3 cellular contexts compared by ENCODE assay signal in genomic region chr20:1060985-1061384, GRCh38.
A peak's percentile ranks its signal among the peaks of the same experiment; 100 is the strongest.
TF ChIP-seq lines count a peak whose summit lies in the region.

No MANE protein-coding gene starts in this region.

TF ChIP-seq in IMR-90, 13 proteins besides CTCF, POLR2A, EP300 and RAD21:
- TF ChIP-seq RFX5 (IDR thresholded peaks at IDR 0.05; ENCODE audit: low read depth, low read length), result no peak
- TF ChIP-seq NFE2L2 (IDR thresholded peaks at IDR 0.05; ENCODE audit: low read depth, low read length), result peak; percentile 59
- no peak for TF ChIP-seq MAFK (IDR thresholded peaks at IDR 0.05; ENCODE audit: low read depth, low read length)
- no peak for TF ChIP-seq BHLHE40 (IDR thresholded peaks at IDR 0.05; ENCODE audit: low read depth, low read length)

TF ChIP-seq in HepG2, 621 proteins besides CTCF, POLR2A, EP300 and RAD21 (continues in another document):
- no peak for TF ChIP-seq CENPT (CRISPR knock-in tag; IDR thresholded peaks at IDR 0.05; ENCODE audit: low read depth)
- no peak for TF ChIP-seq HNRNPK (IDR thresholded peaks at IDR 0.05; ENCODE audit: low read depth, low read length, poor library complexity, severe bottlenecking)
- TF ChIP-seq, protein P1, sequence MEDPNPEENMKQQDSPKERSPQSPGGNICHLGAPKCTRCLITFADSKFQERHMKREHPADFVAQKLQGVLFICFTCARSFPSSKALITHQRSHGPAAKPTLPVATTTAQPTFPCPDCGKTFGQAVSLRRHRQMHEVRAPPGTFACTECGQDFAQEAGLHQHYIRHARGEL (CRISPR knock-in tag; IDR thresholded peaks at IDR 0.05), result no peak
- no peak for TF ChIP-seq ISX (CRISPR knock-in tag; conservative IDR thresholded peaks at IDR 0.05)
- no peak for TF ChIP-seq TP53 (CRISPR knock-in tag; conservative IDR thresholded peaks at IDR 0.05)
- TF ChIP-seq GLI4 (CRISPR knock-in tag; IDR thresholded peaks at IDR 0.05; ENCODE audit: borderline replicate concordance), result no peak
- peak; percentile 94 for TF ChIP-seq NFE2L2 (IDR thresholded peaks at IDR 0.05; ENCODE audit: low read length)
- TF ChIP-seq ELF4 (CRISPR knock-in tag; IDR thresholded peaks at IDR 0.05; ENCODE audit: borderline replicate concordance), result no peak
- no peak for TF ChIP-seq ZNF33A (CRISPR knock-in tag; IDR thresholded peaks at IDR 0.05; ENCODE audit: borderline replicate concordance)
- no peak for TF ChIP-seq TARDBP (CRISPR knock-in tag; IDR thresholded peaks at IDR 0.05)
- TF ChIP-seq ZNF460 (CRISPR knock-in tag; IDR thresholded peaks at IDR 0.05; ENCODE audit: borderline replicate concordance), result no peak
- TF ChIP-seq LRRFIP1 (CRISPR knock-in tag; conservative IDR thresholded peaks at IDR 0.05), result no peak
- TF ChIP-seq, protein P2, sequence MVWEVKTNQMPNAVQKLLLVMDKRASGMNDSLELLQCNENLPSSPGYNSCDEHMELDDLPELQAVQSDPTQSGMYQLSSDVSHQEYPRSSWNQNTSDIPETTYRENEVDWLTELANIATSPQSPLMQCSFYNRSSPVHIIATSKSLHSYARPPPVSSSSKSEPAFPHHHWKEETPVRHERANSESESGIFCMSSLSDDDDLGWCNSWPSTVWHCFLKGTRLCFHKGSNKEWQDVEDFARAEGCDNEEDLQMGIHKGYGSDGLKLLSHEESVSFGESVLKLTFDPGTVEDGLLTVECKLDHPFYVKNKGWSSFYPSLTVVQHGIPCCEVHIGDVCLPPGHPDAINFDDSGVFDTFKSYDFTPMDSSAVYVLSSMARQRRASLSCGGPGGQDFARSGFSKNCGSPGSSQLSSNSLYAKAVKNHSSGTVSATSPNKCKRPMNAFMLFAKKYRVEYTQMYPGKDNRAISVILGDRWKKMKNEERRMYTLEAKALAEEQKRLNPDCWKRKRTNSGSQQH (CRISPR knock-in tag; IDR thresholded peaks at IDR 0.05; ENCODE audit: low read depth), result no peak
- peak; percentile 63 to 80 for TF ChIP-seq MAFK (conservative IDR thresholded peaks at IDR 0.05 in 1 of 2, IDR thresholded peaks at IDR 0.05 in 1 of 2; ENCODE audit: low read length in 2 of 2)
- TF ChIP-seq ZBTB46 (CRISPR knock-in tag; IDR thresholded peaks at IDR 0.05; ENCODE audit: borderline replicate concordance), result no peak
- no peak for TF ChIP-seq TBX3 (IDR thresholded peaks at IDR 0.05; ENCODE audit: borderline replicate concordance)
- TF ChIP-seq, protein P3, sequence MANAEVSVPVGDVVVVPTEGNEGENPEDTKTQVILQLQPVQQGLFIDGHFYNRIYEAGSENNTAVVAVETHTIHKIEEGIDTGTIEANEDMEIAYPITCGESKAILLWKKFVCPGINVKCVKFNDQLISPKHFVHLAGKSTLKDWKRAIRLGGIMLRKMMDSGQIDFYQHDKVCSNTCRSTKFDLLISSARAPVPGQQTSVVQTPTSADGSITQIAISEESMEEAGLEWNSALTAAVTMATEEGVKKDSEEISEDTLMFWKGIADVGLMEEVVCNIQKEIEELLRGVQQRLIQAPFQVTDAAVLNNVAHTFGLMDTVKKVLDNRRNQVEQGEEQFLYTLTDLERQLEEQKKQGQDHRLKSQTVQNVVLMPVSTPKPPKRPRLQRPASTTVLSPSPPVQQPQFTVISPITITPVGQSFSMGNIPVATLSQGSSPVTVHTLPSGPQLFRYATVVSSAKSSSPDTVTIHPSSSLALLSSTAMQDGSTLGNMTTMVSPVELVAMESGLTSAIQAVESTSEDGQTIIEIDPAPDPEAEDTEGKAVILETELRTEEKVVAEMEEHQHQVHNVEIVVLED (CRISPR knock-in tag; IDR thresholded peaks at IDR 0.05; ENCODE audit: borderline replicate concordance), result no peak
- TF ChIP-seq ZFP36L1 (CRISPR knock-in tag; IDR thresholded peaks at IDR 0.05), result no peak
- TF ChIP-seq ARNT (IDR thresholded peaks at IDR 0.05), result no peak
- TF ChIP-seq, protein P4, sequence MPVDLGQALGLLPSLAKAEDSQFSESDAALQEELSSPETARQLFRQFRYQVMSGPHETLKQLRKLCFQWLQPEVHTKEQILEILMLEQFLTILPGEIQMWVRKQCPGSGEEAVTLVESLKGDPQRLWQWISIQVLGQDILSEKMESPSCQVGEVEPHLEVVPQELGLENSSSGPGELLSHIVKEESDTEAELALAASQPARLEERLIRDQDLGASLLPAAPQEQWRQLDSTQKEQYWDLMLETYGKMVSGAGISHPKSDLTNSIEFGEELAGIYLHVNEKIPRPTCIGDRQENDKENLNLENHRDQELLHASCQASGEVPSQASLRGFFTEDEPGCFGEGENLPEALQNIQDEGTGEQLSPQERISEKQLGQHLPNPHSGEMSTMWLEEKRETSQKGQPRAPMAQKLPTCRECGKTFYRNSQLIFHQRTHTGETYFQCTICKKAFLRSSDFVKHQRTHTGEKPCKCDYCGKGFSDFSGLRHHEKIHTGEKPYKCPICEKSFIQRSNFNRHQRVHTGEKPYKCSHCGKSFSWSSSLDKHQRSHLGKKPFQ (CRISPR knock-in tag; IDR thresholded peaks at IDR 0.05; ENCODE audit: insufficient replicate concordance), result no peak
- TF ChIP-seq CHD2 (IDR thresholded peaks at IDR 0.05; ENCODE audit: low read depth, low read length), result no peak

TF ChIP-seq in WTC11, 78 proteins besides CTCF, POLR2A, EP300 and RAD21:
- TF ChIP-seq ATF6 (CRISPR knock-in tag; IDR thresholded peaks at IDR 0.05) (no peak), ZNF232 (CRISPR knock-in tag; IDR thresholded peaks at IDR 0.05) (no peak), ZNF416 (CRISPR knock-in tag; IDR thresholded peaks at IDR 0.05) (no peak), RORB (CRISPR knock-in tag; IDR thresholded peaks at IDR 0.05) (no peak), NFE2L1 (CRISPR knock-in tag; IDR thresholded peaks at IDR 0.05) (no peak)
- TF ChIP-seq, protein P5, sequence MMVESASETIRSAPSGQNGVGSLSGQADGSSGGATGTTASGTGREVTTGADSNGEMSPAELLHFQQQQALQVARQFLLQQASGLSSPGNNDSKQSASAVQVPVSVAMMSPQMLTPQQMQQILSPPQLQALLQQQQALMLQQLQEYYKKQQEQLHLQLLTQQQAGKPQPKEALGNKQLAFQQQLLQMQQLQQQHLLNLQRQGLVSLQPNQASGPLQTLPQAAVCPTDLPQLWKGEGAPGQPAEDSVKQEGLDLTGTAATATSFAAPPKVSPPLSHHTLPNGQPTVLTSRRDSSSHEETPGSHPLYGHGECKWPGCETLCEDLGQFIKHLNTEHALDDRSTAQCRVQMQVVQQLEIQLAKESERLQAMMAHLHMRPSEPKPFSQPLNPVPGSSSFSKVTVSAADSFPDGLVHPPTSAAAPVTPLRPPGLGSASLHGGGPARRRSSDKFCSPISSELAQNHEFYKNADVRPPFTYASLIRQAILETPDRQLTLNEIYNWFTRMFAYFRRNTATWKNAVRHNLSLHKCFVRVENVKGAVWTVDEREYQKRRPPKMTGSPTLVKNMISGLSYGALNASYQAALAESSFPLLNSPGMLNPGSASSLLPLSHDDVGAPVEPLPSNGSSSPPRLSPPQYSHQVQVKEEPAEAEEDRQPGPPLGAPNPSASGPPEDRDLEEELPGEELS (CRISPR knock-in tag; IDR thresholded peaks at IDR 0.05), result no peak
